1 cellular context compared by ENCODE assay signal in the genomic region with DNA sequence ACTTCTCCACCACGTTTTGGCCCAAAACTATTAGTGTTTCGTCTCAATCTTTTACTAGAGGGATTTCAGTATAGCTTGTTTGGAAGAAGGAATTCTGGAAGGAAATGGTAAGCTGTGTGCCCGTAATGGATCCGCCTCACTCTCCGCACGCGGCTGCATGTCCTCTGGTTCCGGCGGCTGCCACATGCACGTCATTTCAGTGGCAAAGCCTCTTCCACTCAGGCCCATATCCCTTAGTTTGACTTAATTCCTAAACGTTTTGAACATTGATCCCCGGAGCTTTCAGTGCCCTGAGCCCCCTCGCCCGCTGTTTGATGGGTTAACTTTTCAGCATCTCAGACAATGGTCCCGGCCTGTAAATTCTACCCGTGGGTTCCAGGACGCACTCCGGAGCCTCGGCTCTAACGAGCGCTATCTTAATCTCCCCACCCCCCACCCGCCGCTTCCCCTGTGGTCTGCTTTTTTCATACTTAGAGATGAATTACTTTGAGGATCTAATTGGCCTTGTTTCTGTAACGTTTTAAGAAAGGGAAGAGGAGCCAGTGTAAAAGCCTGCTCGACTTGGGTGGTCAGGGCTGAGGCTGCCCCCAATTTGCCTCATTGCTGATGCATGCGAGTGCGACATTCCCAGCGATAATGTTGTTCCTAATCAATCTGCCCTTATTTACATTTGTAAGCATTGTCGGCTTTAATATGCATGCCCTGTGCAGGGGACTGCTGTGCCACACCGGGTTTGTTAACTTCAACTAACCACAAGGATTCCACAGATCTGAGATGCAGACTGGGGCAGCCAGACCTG.
A peak's percentile ranks its signal among the peaks of the same experiment; 100 is the strongest.
TF ChIP-seq lines count a peak whose summit lies in the region.

No MANE protein-coding gene starts in this region.

TF ChIP-seq in H1, 55 proteins besides CTCF, POLR2A, EP300 and RAD21 (continued from another document):
- TF ChIP-seq MAFK (IDR thresholded peaks at IDR 0.05; ENCODE audit: low read depth, low read length) = no peak
- TF ChIP-seq BRCA1 (IDR thresholded peaks at IDR 0.05; ENCODE audit: low read depth, low read length) = no peak
- no peak for TF ChIP-seq BCL11A (IDR thresholded peaks at IDR 0.05; ENCODE audit: low read depth in 2 of 2, low read length in 2 of 2)
- TF ChIP-seq, protein P1, sequence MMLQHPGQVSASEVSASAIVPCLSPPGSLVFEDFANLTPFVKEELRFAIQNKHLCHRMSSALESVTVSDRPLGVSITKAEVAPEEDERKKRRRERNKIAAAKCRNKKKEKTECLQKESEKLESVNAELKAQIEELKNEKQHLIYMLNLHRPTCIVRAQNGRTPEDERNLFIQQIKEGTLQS (IDR thresholded peaks at IDR 0.05; ENCODE audit: insufficient read depth, low read depth, low read length) = no peak
- peak; percentile 48 for TF ChIP-seq CTBP2 (IDR thresholded peaks at IDR 0.05; ENCODE audit: borderline replicate concordance, insufficient read depth, insufficient read length, low read length)
- TF ChIP-seq SIN3A (conservative IDR thresholded peaks at IDR 0.05 in 1 of 2, IDR thresholded peaks at IDR 0.05 in 1 of 2; ENCODE audit: low read depth in 1 of 2, low read length in 2 of 2) = no peak; a peak in 1 of 4 replicates
- no peak for TF ChIP-seq TAF1 (IDR thresholded peaks at IDR 0.05; ENCODE audit: low read depth, low read length)
- TF ChIP-seq NRF1 (IDR thresholded peaks at IDR 0.05; ENCODE audit: low read depth, low read length) = no peak
- TF ChIP-seq CREB1 (IDR thresholded peaks at IDR 0.05) = peak; percentile 49
- no peak for TF ChIP-seq KDM4A (IDR thresholded peaks at IDR 0.05; ENCODE audit: low read depth, low read length, severe bottlenecking)
- TF ChIP-seq, protein P2, sequence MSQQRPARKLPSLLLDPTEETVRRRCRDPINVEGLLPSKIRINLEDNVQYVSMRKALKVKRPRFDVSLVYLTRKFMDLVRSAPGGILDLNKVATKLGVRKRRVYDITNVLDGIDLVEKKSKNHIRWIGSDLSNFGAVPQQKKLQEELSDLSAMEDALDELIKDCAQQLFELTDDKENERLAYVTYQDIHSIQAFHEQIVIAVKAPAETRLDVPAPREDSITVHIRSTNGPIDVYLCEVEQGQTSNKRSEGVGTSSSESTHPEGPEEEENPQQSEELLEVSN (IDR thresholded peaks at IDR 0.05) = peak; percentile 50; the same call in 1 of the 2 replicates
- no peak for TF ChIP-seq RFX5 (IDR thresholded peaks at IDR 0.05; ENCODE audit: borderline replicate concordance, low read depth, low read length)
- TF ChIP-seq KDM1A (IDR thresholded peaks at IDR 0.05; ENCODE audit: borderline replicate concordance, low read length) = 0 out of 2 replicates have a peak, but pooled peaks have one; percentile 20
- TF ChIP-seq, protein P3, sequence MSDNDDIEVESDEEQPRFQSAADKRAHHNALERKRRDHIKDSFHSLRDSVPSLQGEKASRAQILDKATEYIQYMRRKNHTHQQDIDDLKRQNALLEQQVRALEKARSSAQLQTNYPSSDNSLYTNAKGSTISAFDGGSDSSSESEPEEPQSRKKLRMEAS (IDR thresholded peaks at IDR 0.05) = peak; percentile 86
- TF ChIP-seq RBBP5 (IDR thresholded peaks at IDR 0.05; ENCODE audit: borderline replicate concordance, low read depth, low read length) = no peak
- TF ChIP-seq EZH2 (IDR thresholded peaks at IDR 0.05; ENCODE audit: low read depth, low read length, severe bottlenecking) = peak; percentile 50
- TF ChIP-seq GABPA (IDR thresholded peaks at IDR 0.05; ENCODE audit: borderline replicate concordance, insufficient read depth, low read length) = no peak
- no peak for TF ChIP-seq SAP30 (IDR thresholded peaks at IDR 0.05; ENCODE audit: insufficient read depth, insufficient replicate concordance, low read length)
- TF ChIP-seq SIRT6 (IDR thresholded peaks at IDR 0.05; ENCODE audit: low read length) = no peak
- no peak for TF ChIP-seq TAF7 (optimal IDR thresholded peaks at IDR 0.05; ENCODE audit: borderline replicate concordance, low read depth, low read length)
- no peak for TF ChIP-seq JUN (IDR thresholded peaks at IDR 0.05; ENCODE audit: low read depth, low read length)
- peak; percentile 42; the same call in 1 of the 2 replicates for TF ChIP-seq TEAD4 (IDR thresholded peaks at IDR 0.05; ENCODE audit: low read depth, low read length)
- 0 out of 2 replicates have a peak, but pooled peaks have one; percentile 11 for TF ChIP-seq SP1 (IDR thresholded peaks at IDR 0.05; ENCODE audit: low read depth, low read length)
- no peak for TF ChIP-seq HDAC6 (IDR thresholded peaks at IDR 0.05; ENCODE audit: low read depth, low read length)
- 0 out of 2 replicates have a peak, but pooled peaks have one; percentile 5 for TF ChIP-seq BACH1 (IDR thresholded peaks at IDR 0.05; ENCODE audit: low read length)
- TF ChIP-seq, protein P4, sequence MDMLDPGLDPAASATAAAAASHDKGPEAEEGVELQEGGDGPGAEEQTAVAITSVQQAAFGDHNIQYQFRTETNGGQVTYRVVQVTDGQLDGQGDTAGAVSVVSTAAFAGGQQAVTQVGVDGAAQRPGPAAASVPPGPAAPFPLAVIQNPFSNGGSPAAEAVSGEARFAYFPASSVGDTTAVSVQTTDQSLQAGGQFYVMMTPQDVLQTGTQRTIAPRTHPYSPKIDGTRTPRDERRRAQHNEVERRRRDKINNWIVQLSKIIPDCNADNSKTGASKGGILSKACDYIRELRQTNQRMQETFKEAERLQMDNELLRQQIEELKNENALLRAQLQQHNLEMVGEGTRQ (IDR thresholded peaks at IDR 0.05; ENCODE audit: low read length) = no peak
- TF ChIP-seq FOSL1 (IDR thresholded peaks at IDR 0.05; ENCODE audit: insufficient read depth, low read depth, low read length) = no peak
- no peak for TF ChIP-seq POU5F1 (IDR thresholded peaks at IDR 0.05; ENCODE audit: low read depth, low read length)
- no peak for TF ChIP-seq NANOG (IDR thresholded peaks at IDR 0.05; ENCODE audit: insufficient read depth, low read depth, low read length, poor library complexity, severe bottlenecking)
